Comparison of ENCODE assay signal across 33 cellular contexts in genomic region chr7:50296799-50297198, GRCh38. TPM values are rescaled to one million over a fixed set of nuclear protein-coding genes. Genes with fewer than 3 reads are reported as not detected.
"Had no signal": no experiment of that assay in that cellular context is flagged by ENCODE, and none has a peak within 500 bp of the region (broad histone marks: within the 10 kb centered on the region; RNA-seq: fewer than 3 reads in every experiment).

No MANE protein-coding gene starts in this region.

- ATAC-seq: esophagus mucosa; foreskin keratinocyte; gastroesophageal sphincter; heart left ventricle; left cardiac atrium; left lung; mucosa of descending colon; psoas muscle; right cardiac atrium; stimulated activated effector memory CD8-positive, alpha-beta T cell treated with anti-CD3 and anti-CD28 coated beads, Interleukin-12 subunit alpha, Interleukin-12 subunit beta, amount 100 ng/mL, for 72 hours had no signal

- H3K4me1 Mint-ChIP-seq: endodermal cell, mesothelial cell of epicardium had no signal

- H3K4me3 ChIP-seq: colonic mucosa, gastroesophageal sphincter, heart left ventricle, hepatocyte, left lung, mucosa of descending colon, ovary, psoas muscle, sigmoid colon, thoracic aorta, tibial nerve, upper lobe of left lung had no signal

- H3K4me2 ChIP-seq: hepatocyte had no signal

- H3K27me3 ChIP-seq: colonic mucosa, ovary, upper lobe of left lung had no signal

- H3K79me2 ChIP-seq: hepatocyte had no signal

- H3K27me3 Mint-ChIP-seq: dendritic cell treated with granulocyte-macrophage colony-stimulating factor and Interleukin-4, amounts not matched to agents 40 ng/mL and 50 ng/mL, for 4 days; naive B cell; stimulated activated naive CD8-positive, alpha-beta T cell treated with anti-CD3 and anti-CD28 coated beads, Interleukin-15, Interleukin-2, amounts not matched to agents 100 ng/mL and 50 ng/mL, for 24 hours had no signal

- H3K4me1 ChIP-seq: colonic mucosa, foreskin keratinocyte, gastroesophageal sphincter, psoas muscle, sigmoid colon, tibial nerve, upper lobe of left lung had no signal

- H3K36me3 ChIP-seq: colonic mucosa, gastroesophageal sphincter, heart left ventricle, left lung, ovary, sigmoid colon, thoracic aorta, tibial nerve, upper lobe of left lung had no signal

- H3K36me3 Mint-ChIP-seq: mesothelial cell of epicardium; naive B cell; stimulated activated effector memory CD8-positive, alpha-beta T cell treated with anti-CD3 and anti-CD28 coated beads, Interleukin-12 subunit alpha, Interleukin-12 subunit beta, amount 100 ng/mL, for 72 hours had no signal

- DNase-seq: colonic mucosa; effector CD8-positive, alpha-beta T cell; endodermal cell; foreskin keratinocyte; heart left ventricle; left cardiac atrium; left lung; mesenchymal stem cell; mucosa of descending colon; naive B cell; nephron progenitor cell; occipital lobe; ovary; posterior cingulate gyrus; psoas muscle; right cardiac atrium; sigmoid colon; stimulated activated CD4-positive, alpha-beta T cell treated with anti-CD3 and anti-CD28 coated beads, Interleukin-2, amount 100 ng/mL, for 24 hours; stimulated activated CD4-positive, alpha-beta T cell treated with anti-CD3 and anti-CD28 coated beads, Interleukin-4, amount 100 ng/mL, for 24 hours; upper lobe of left lung had no signal

- H2AFZ ChIP-seq: hepatocyte had no signal

- H3K27ac Mint-ChIP-seq: dendritic cell treated with granulocyte-macrophage colony-stimulating factor and Interleukin-4, amounts not matched to agents 40 ng/mL and 50 ng/mL, for 4 days; endodermal cell; mesothelial cell of epicardium; nephron progenitor cell; stimulated activated effector memory CD8-positive, alpha-beta T cell treated with anti-CD3 and anti-CD28 coated beads, Interleukin-12 subunit alpha, Interleukin-12 subunit beta, amount 100 ng/mL, for 72 hours; stimulated activated naive CD8-positive, alpha-beta T cell treated with anti-CD3 and anti-CD28 coated beads, Interleukin-15, Interleukin-2, amounts not matched to agents 100 ng/mL and 50 ng/mL, for 24 hours had no signal

- H3K9me3 ChIP-seq: colonic mucosa, gastroesophageal sphincter, heart left ventricle, left lung, mucosa of descending colon, ovary, psoas muscle, sigmoid colon, thoracic aorta, tibial nerve, upper lobe of left lung had no signal

- H3K27ac ChIP-seq: colonic mucosa, epithelial cell of prostate, foreskin keratinocyte, gastroesophageal sphincter, heart left ventricle, hepatocyte, left lung, ovary, psoas muscle, sigmoid colon, thoracic aorta, tibial nerve, upper lobe of left lung had no signal

- FAIRE-seq: urothelium cell line had no signal

- H3K4me3 Mint-ChIP-seq: dendritic cell treated with granulocyte-macrophage colony-stimulating factor and Interleukin-4, amounts not matched to agents 40 ng/mL and 50 ng/mL, for 4 days; endodermal cell; mesothelial cell of epicardium; nephron progenitor cell; stimulated activated effector memory CD8-positive, alpha-beta T cell treated with anti-CD3 and anti-CD28 coated beads, Interleukin-12 subunit alpha, Interleukin-12 subunit beta, amount 100 ng/mL, for 72 hours; stimulated activated naive CD8-positive, alpha-beta T cell treated with anti-CD3 and anti-CD28 coated beads, Interleukin-15, Interleukin-2, amounts not matched to agents 100 ng/mL and 50 ng/mL, for 24 hours had no signal

- H3K9me3 Mint-ChIP-seq: dendritic cell treated with granulocyte-macrophage colony-stimulating factor and Interleukin-4, amounts not matched to agents 40 ng/mL and 50 ng/mL, for 4 days; endodermal cell; naive B cell; nephron progenitor cell; stimulated activated effector memory CD8-positive, alpha-beta T cell treated with anti-CD3 and anti-CD28 coated beads, Interleukin-12 subunit alpha, Interleukin-12 subunit beta, amount 100 ng/mL, for 72 hours; stimulated activated naive CD8-positive, alpha-beta T cell treated with anti-CD3 and anti-CD28 coated beads, Interleukin-15, Interleukin-2, amounts not matched to agents 100 ng/mL and 50 ng/mL, for 24 hours had no signal

RNA-seq across cellular contexts. Expression of gene IKZF1, which starts 7.7 kb away (rescaled TPM):
- total RNA-seq: fibroblast of lung, foreskin keratinocyte, renal cortical epithelial cell had no signal
- polyA plus RNA-seq: foreskin keratinocyte had no signal
